Comparison of ENCODE assay signal across 8 cellular contexts in the genomic region with DNA sequence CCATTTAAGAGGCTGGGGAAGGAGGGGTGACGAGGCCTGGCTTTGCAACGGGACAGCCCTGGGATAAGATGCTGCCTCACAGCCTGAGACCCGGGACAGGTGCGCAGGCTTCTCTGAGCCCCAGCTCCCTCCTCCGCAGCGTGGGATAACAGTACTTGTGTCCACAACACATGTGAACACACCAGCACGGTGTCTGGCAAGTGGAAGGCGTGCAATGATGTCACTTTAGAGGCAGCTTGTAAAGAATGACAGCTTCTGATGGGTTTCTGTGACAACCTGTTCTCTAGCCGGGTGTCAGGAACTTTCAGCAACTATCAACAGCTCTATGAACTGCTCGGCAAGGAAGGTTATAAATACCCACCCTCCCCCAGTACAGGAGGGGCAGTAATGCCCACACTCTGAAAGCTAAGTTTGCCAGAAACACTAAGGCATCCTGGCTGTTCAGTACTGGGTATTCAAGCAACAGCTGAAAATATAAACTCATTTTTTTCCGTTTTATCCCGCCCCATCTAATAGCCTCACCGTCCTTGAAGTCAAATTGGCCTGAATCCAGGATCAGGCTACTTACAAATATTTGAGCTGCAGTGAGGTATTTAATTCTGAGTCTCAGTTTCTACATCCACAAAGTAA. TPM values are rescaled to one million over a fixed set of nuclear protein-coding genes. Genes with fewer than 3 reads are reported as not detected.
DNase-seq lines count a peak whose midpoint lies in the region; ATAC-seq and TF ChIP-seq lines count a peak whose summit lies in the region.

No MANE protein-coding gene starts in this region.

- DNase-seq in M059J (ENCODE audit: low read depth) (peak; percentile 36), adrenal gland (peak in 6 of 7 donors; percentile 55 to 73 (median 68)), inferior parietal cortex (ENCODE audit: extremely low spot score) (peak; percentile 53), stomach (no peak), GM19240 (ENCODE audit: insufficient read length, low spot score) (no peak), putamen (ENCODE audit: low spot score) (no peak), MG63 (no peak)

- H3K9me3 ChIP-seq in adrenal gland (replicated peaks in 1 of 3): no peaks in the 10 kb centered on the region
- no peaks in the 10 kb centered on the region for H3K9me3 ChIP-seq in stomach
- H3K9me3 ChIP-seq in MG63: no peaks in the 10 kb centered on the region

- peaks cover 0 to 47% of the 10 kb centered on the region in 2 donors for H3K36me3 ChIP-seq in adrenal gland (replicated peaks in 1 of 2)
- H3K36me3 ChIP-seq in stomach: peaks cover 36 to 64% (median 49%) of the 10 kb centered on the region in 4 donors
- H3K36me3 ChIP-seq in MG63: peaks cover 96% of the 10 kb centered on the region

- TF ChIP-seq POLR2A in adrenal gland (IDR thresholded peaks at IDR 0.05) (no peak), stomach (IDR thresholded peaks at IDR 0.05) (no peak)

- TF ChIP-seq CTCF in adrenal gland (IDR thresholded peaks at IDR 0.05) (no peak), stomach (IDR thresholded peaks at IDR 0.05) (no peak)

- H3K4me1 ChIP-seq in adrenal gland (replicated peaks in 1 of 2) (peaks cover 61 to 94% of the 10 kb centered on the region in 2 donors), stomach (peaks cover 91 to 100% (median 99%) of the 10 kb centered on the region in 4 donors)

- H3K27me3 ChIP-seq in adrenal gland (no peaks in the 10 kb centered on the region), stomach (no peaks in the 10 kb centered on the region), MG63 (no peaks in the 10 kb centered on the region)

- WGBS in adrenal gland, 4 donors: 44 to 55% (median 50%) methylated on average over 12 to 13 of the region's 13 CpGs
- 47 to 56% (median 50%) methylated on average over 13 of the region's 13 CpGs for WGBS in stomach, 5 donors

- ATAC-seq in HG03460 (IDR thresholded peaks at IDR 0.05; ENCODE audit: unreplicated experiment): no peak

- H3K27ac ChIP-seq in adrenal gland (peak overlapping the region; percentile 58 to 97 (median 92)), stomach (peak overlapping the region; percentile 58 to 100 (median 95))

- no peak overlapping the region for H3K4me3 ChIP-seq in adrenal gland
- H3K4me3 ChIP-seq in stomach: no peak overlapping the region
- no peak overlapping the region for H3K4me3 ChIP-seq in MG63

- intact Hi-C loops in adrenal gland (cut with DNase I): loop anchor here in 1 of 2 donors (10.0 kb wide), 1 partner anchor 57 kb away; a partner anchor contains a TSS
- intact Hi-C loops in stomach (cut with DNase I; ENCODE audit: low total_unique reads): no loop called here

- peak; percentile 85 for TF ChIP-seq EP300 in stomach (IDR thresholded peaks at IDR 0.05)

RNA-seq across cellular contexts. Expression of a gene that starts 59.7 kb away (rescaled TPM):
- total RNA-seq in M059J (2014; rRNA removed; shearing (Covaris generic)): 151 and 320 TPM in 2 replicates
- total RNA-seq in adrenal gland (100 to 1,000 TPM; 294 to 427 (median 369) TPM), stomach (100 to 1,000 TPM; 155 to 620 (median 272) TPM)
- polyA plus RNA-seq in adrenal gland (100 to 1,000 TPM in 2 of 3 donors, 10 to 100 TPM in 1; 96.2 to 164 (median 133) TPM), stomach (10 to 100 TPM; 46.7 to 79.3 (median 54.3) TPM)
- total RNA-seq in MG63 (2014; rRNA removed; shearing (Covaris generic); ENCODE audit: low replicate concordance): 323 and 380 TPM in 2 replicates

Comparison
In these comparisons a context has a peak if more than half of its experiments do, and no peak if none do; other contexts are left out.
1. DNase-seq: peak in M059J (single experiment), adrenal gland (6 of 7) and inferior parietal cortex (single experiment); none in stomach (single experiment), GM19240 (single experiment), putamen (single experiment) and MG63 (single experiment).